Comparison of ENCODE assay signal across 26 cellular contexts in the genomic region with DNA sequence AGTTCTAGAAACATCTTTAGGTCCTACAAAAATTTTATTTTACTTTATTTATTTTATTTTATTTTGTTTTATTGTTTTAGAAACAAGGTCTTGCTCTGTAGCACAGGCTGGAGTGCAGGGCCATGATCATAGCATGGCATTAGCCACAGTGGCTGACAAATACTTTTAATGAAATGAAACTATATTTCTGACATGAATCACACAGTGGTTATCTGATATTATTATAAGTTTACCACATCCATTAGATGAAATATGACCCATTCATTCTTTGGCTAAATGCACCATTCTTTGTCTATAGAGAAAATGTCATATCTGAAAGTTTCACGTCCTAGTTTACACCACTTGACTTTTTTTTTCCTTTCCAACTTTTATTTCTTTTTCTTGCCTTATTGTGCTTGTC.
A peak's percentile ranks its signal among the peaks of the same experiment; 100 is the strongest.
DNase-seq lines count a peak whose midpoint lies in the region; ATAC-seq, FAIRE-seq and TF ChIP-seq lines count a peak whose summit lies in the region.
"Had no signal": no experiment of that assay in that cellular context is flagged by ENCODE, and none has a peak within 500 bp of the region (broad histone marks: within the 10 kb centered on the region; RNA-seq: fewer than 3 reads in every experiment).

No MANE protein-coding gene starts in this region.

- H3K9me3 ChIP-seq in keratinocyte (ENCODE audit: control insufficient read depth, low read depth, low read length) = no peaks in the 10 kb centered on the region
- H3K9me3 ChIP-seq: BLaER1 treated with 17β-estradiol and CSF1 and Interleukin-3, amounts not matched to agents 10 nM and 100 nM; lower lobe of right lung; sigmoid colon; suprapubic skin had no signal

- no peaks in the 10 kb centered on the region for H3K27me3 ChIP-seq in keratinocyte (ENCODE audit: control insufficient read depth, extremely low read depth, insufficient read depth, low read length)
- H3K27me3 ChIP-seq: BLaER1 treated with 17β-estradiol and CSF1 and Interleukin-3, amounts not matched to agents 10 nM and 100 nM; sigmoid colon; suprapubic skin had no signal

- no peak overlapping the region for H3K4me3 ChIP-seq in epithelial cell of esophagus (ENCODE audit: low read length)
- no peak overlapping the region for H3K4me3 ChIP-seq in keratinocyte (ENCODE audit: control insufficient read depth in 2 of 3, extremely low read depth in 1 of 3, insufficient read depth in 2 of 3, low read depth in 1 of 3, low read length in 3 of 3)
- H3K4me3 ChIP-seq: BLaER1 treated with 17β-estradiol and CSF1 and Interleukin-3, amounts not matched to agents 10 nM and 100 nM; coronary artery; lower lobe of right lung; sigmoid colon; suprapubic skin had no signal

- no peak overlapping the region for H3K9ac ChIP-seq in keratinocyte (ENCODE audit: control insufficient read depth, extremely low read depth, insufficient read depth, low read length)
- H3K9ac ChIP-seq: BLaER1 treated with 17β-estradiol and CSF1 and Interleukin-3, amounts not matched to agents 10 nM and 100 nM had no signal

- no peaks in the 10 kb centered on the region for H3K36me3 ChIP-seq in keratinocyte (ENCODE audit: control insufficient read depth in 2 of 2, extremely low read depth in 1 of 2, insufficient read depth in 2 of 2, low read length in 2 of 2)
- H3K36me3 ChIP-seq: BLaER1 treated with 17β-estradiol and CSF1 and Interleukin-3, amounts not matched to agents 10 nM and 100 nM; lower lobe of right lung; sigmoid colon; suprapubic skin had no signal

- dilution Hi-C loops in keratinocyte (cut with MboI; ENCODE audit: extremely low pct_ligation_motif_present, low sequenced_read_pairs) = no loop called here

- peak; percentile 67 for DNase-seq in ELR (ENCODE audit: low read depth)
- DNase-seq in RCC 7860 (ENCODE audit: low spot score) = peak; percentile 24
- DNase-seq in epithelial cell of esophagus (ENCODE audit: low read depth) = peak; percentile 33
- DNase-seq in keratinocyte (ENCODE audit: low read depth, low spot score) = no peak
- DNase-seq in A172 (ENCODE audit: low spot score) = no peak
- DNase-seq in T1000 (lab: John Stamatoyannopoulos, UW) = no peak
- no peak for DNase-seq in GM20000 (ENCODE audit: low spot score)
- DNase-seq: activated B cell treated with CpG ODN at 0.5 μM for 24 hours; activated CD4-positive, alpha-beta T cell treated with anti-CD3 and anti-CD28 coated beads, Interleukin-2, amount 50 U/mL, for 4 hours; activated CD8-positive, alpha-beta memory T cell treated with anti-CD3 and anti-CD28 coated beads, Interleukin-2, amount 50 U/mL, for 48 hours; activated naive CD8-positive, alpha-beta T cell treated with anti-CD3 and anti-CD28 coated beads for 36 hours; endodermal cell; H7; hypothalamus; islet precursor cell; lower lobe of right lung; NCI-H1417; NCI-H524; RPMI8226; sigmoid colon; T-helper 9 cell had no signal

- H2AFZ ChIP-seq in keratinocyte (ENCODE audit: control insufficient read depth, low read length) = no peak overlapping the region

- H4K20me1 ChIP-seq in keratinocyte (ENCODE audit: control insufficient read depth, extremely low read depth, insufficient read depth, low read length) = no peaks in the 10 kb centered on the region
- H4K20me1 ChIP-seq: BLaER1 treated with 17β-estradiol and CSF1 and Interleukin-3, amounts not matched to agents 10 nM and 100 nM had no signal

- FAIRE-seq in RCC 7860 (lab: Jason Lieb, UNC) = peak; percentile 48
- FAIRE-seq in keratinocyte (lab: Jason Lieb, UNC) = no peak
- FAIRE-seq: HTR-8/SVneo had no signal

- TF ChIP-seq CTCF in epithelial cell of esophagus (IDR thresholded peaks at IDR 0.05; ENCODE audit: insufficient read depth, low read depth, low read length, missing control alignments) = no peak
- TF ChIP-seq CTCF in keratinocyte (optimal IDR thresholded peaks at IDR 0.05 in 1 of 3, IDR thresholded peaks at IDR 0.05 in 1 of 3, conservative IDR thresholded peaks at IDR 0.05 in 1 of 3; ENCODE audit: extremely low read depth in 1 of 3, insufficient read depth in 2 of 3, low read length in 3 of 3) = no peak
- TF ChIP-seq CTCF in GM20000 (IDR thresholded peaks at IDR 0.05; ENCODE audit: extremely low read depth, missing control alignments) = no peak

- H3K9me1 ChIP-seq in keratinocyte (ENCODE audit: control insufficient read depth, extremely low read depth, insufficient read depth, low read length) = no peaks in the 10 kb centered on the region

- ATAC-seq in HG03521 (IDR thresholded peaks at IDR 0.05; ENCODE audit: unreplicated experiment) = no peak
- ATAC-seq: lower lobe of right lung had no signal

- peaks cover 21% of the 10 kb centered on the region for H3K4me1 ChIP-seq in keratinocyte (ENCODE audit: control insufficient read depth, extremely low read depth, insufficient read depth, low read length)
- H3K4me1 ChIP-seq: BLaER1 treated with 17β-estradiol and CSF1 and Interleukin-3, amounts not matched to agents 10 nM and 100 nM; lower lobe of right lung; sigmoid colon; suprapubic skin had no signal

- H3K4me2 ChIP-seq in keratinocyte (ENCODE audit: control insufficient read depth, extremely low read depth, insufficient read depth, low read depth, low read length) = peak overlapping the region; percentile 10
- H3K4me2 ChIP-seq: BLaER1 treated with 17β-estradiol and CSF1 and Interleukin-3, amounts not matched to agents 10 nM and 100 nM had no signal

- H3K27ac ChIP-seq in keratinocyte (ENCODE audit: control insufficient read depth, insufficient read depth, low read length) = peak overlapping the region; percentile 52
- H3K27ac ChIP-seq: BLaER1 treated with 17β-estradiol and CSF1 and Interleukin-3, amounts not matched to agents 10 nM and 100 nM; coronary artery; lower lobe of right lung; sigmoid colon; suprapubic skin had no signal

- H3K79me2 ChIP-seq in keratinocyte (ENCODE audit: control insufficient read depth, insufficient read depth, low read length) = no peaks in the 10 kb centered on the region

Comparison
In these comparisons a context has a peak if more than half of its experiments do, and no peak if none do; other contexts are left out.
1. DNase-seq: peak in ELR (single experiment), RCC 7860 (single experiment) and epithelial cell of esophagus (single experiment); none in keratinocyte (single experiment), A172 (single experiment), T1000 (single experiment) and GM20000 (single experiment).